ENCODE assay signal across 1 cellular context in genomic region chr1:248824701-248825100, GRCh38.
TF ChIP-seq lines count a peak whose summit lies in the region.

No MANE protein-coding gene starts in this region.

TF ChIP-seq in liver, 16 proteins besides CTCF, POLR2A, EP300 and RAD21 (continued from another document):
- TF ChIP-seq ZBTB33 (IDR thresholded peaks at IDR 0.05) = no peak
- no peak for TF ChIP-seq RXRA (IDR thresholded peaks at IDR 0.05)
